ENCODE assay signal across 14 cellular contexts in the genomic region with DNA sequence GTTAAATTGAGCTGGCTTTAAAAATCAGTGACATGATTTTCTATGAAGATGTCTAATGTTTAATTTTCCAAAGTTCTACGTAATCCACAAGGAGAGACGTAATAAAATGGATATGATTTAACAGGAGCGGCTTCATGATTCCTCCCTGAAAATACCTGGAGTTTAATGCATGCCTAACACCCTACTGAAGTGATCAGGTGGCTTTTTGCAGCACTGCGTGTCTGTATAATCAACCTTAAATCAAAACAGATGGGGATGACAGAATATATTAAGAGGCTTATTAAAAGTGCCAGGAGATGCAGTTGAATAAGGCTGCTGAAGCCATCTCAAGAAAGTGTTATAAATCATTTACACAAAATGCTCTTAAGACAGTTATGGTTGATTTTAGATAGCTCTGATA.
DNase-seq lines count a peak whose midpoint lies in the region; ATAC-seq and TF ChIP-seq lines count a peak whose summit lies in the region.
"Had no signal": no experiment of that assay in that cellular context is flagged by ENCODE, and none has a peak within 500 bp of the region (broad histone marks: within the 10 kb centered on the region; RNA-seq: fewer than 3 reads in every experiment).

No MANE protein-coding gene starts in this region.

- H3K27me3 ChIP-seq in dorsolateral prefrontal cortex, result peaks cover 0 to 9% (median 0%) of the 10 kb centered on the region in 45 donors
- H3K27me3 ChIP-seq in neuronal stem cell (ENCODE audit: control insufficient read depth in 3 of 3, insufficient read depth in 3 of 3, low read depth in 1 of 3, low read length in 3 of 3), result no peaks in the 10 kb centered on the region
- H3K27me3 ChIP-seq in mesendoderm (ENCODE audit: insufficient read depth, low read length, poor library complexity), result no peaks in the 10 kb centered on the region

- no peak overlapping the region for H3K23ac ChIP-seq in neuronal stem cell (ENCODE audit: low read depth, low read length, poor library complexity)
- no peak overlapping the region for H3K23ac ChIP-seq in mesendoderm (ENCODE audit: low read length)

- peak overlapping the region in 10 of 59 donors; percentile 3 to 52 (median 20) for H3K27ac ChIP-seq in dorsolateral prefrontal cortex
- no peak overlapping the region for H3K27ac ChIP-seq in neuronal stem cell (replicated peaks; ENCODE audit: low read length)
- no peak overlapping the region for H3K27ac ChIP-seq in mesendoderm (ENCODE audit: low read depth, low read length)
- H3K27ac ChIP-seq: GM23248 had no signal

- H3K4ac ChIP-seq in neuronal stem cell (ENCODE audit: low read length) (no peak overlapping the region), mesendoderm (ENCODE audit: low read depth, low read length) (no peak overlapping the region)

- no peak overlapping the region for H3K4me2 ChIP-seq in neuronal stem cell (ENCODE audit: insufficient read depth, low read length, poor library complexity, severe bottlenecking)
- H3K4me2 ChIP-seq in mesendoderm (ENCODE audit: low read length), result no peak overlapping the region

- no peak for ATAC-seq in GM18498 (IDR thresholded peaks at IDR 0.05; ENCODE audit: unreplicated experiment)
- ATAC-seq in stimulated activated naive CD8-positive, alpha-beta T cell treated with anti-CD3 and anti-CD28 coated beads, Interleukin-15, Interleukin-2, amounts not matched to agents 100 U/mL and 50 U/mL, for 24 hours, result no peak

- whole genome bisulfite sequencing in neuronal stem cell (ENCODE audit: extremely low coverage in 2 of 2, insufficient read length in 2 of 2, insufficient replicate concordance in 1 of 2), 2 donors, result no CpG with 5 or more reads among the region's 4 CpGs
- WGBS in mesendoderm (ENCODE audit: extremely low coverage, insufficient coverage, low lambda C conversion rate), result no CpG with 5 or more reads among the region's 4 CpGs

- H3K56ac ChIP-seq in mesendoderm (ENCODE audit: low read length), result no peak overlapping the region

- H3K4me3 ChIP-seq in dorsolateral prefrontal cortex (peak overlapping the region in 53 of 59 donors; percentile 5 to 64 (median 43)), neuronal stem cell (ENCODE audit: low read length in 2 of 2) (no peak overlapping the region), mesendoderm (ENCODE audit: low read length) (no peak overlapping the region)
- H3K4me3 ChIP-seq: GM23248 had no signal

- H4K8ac ChIP-seq in neuronal stem cell (ENCODE audit: low read depth, low read length) (no peak overlapping the region), mesendoderm (ENCODE audit: low read depth, low read length) (no peak overlapping the region)

- H4K91ac ChIP-seq in neuronal stem cell (ENCODE audit: low read depth, low read length, poor library complexity), result no peak overlapping the region

- H3K9ac ChIP-seq in neuronal stem cell (ENCODE audit: low read depth, low read length, poor library complexity), result no peak overlapping the region
- H3K9ac ChIP-seq in mesendoderm (ENCODE audit: low read length), result no peak overlapping the region
- H3K9ac ChIP-seq: GM23248 had no signal

- H4K5ac ChIP-seq in mesendoderm (ENCODE audit: low read length), result no peak overlapping the region

- H3K4me1 ChIP-seq in neuronal stem cell (ENCODE audit: control insufficient read depth in 2 of 2, insufficient read depth in 1 of 2, low read depth in 1 of 2, low read length in 2 of 2), result peaks cover 3 to 4% of the 10 kb centered on the region in 2 donors
- no peaks in the 10 kb centered on the region for H3K4me1 ChIP-seq in mesendoderm (ENCODE audit: control insufficient read depth, low read depth, low read length)

- H3K14ac ChIP-seq in neuronal stem cell (ENCODE audit: low read length), result no peak overlapping the region

- DNase-seq in D341Med (ENCODE audit: low spot score) (peak; percentile 45), NCI-H524 (lab: John Stamatoyannopoulos, UW) (peak; percentile 50 to 72), dorsolateral prefrontal cortex (no peak), neuronal stem cell (ENCODE audit: low spot score) (no peak), mesendoderm (no peak)
- no peak for DNase-seq in stimulated activated naive CD8-positive, alpha-beta T cell treated with anti-CD3 and anti-CD28 coated beads, Interleukin-15, Interleukin-2, amounts not matched to agents 100 U/mL and 50 U/mL, for 24 hours
- DNase-seq: GM23248, KBM-7, MV-4-11, NCI-H1417 treated with DMSO at 0.1 percent for 48 hours, NCI-H2029 treated with DMSO at 0.1 percent for 48 hours, NCI-H2227 treated with DMSO at 0.1 percent for 48 hours, SIG-M5 had no signal

- no peak overlapping the region for H2AK5ac ChIP-seq in neuronal stem cell (ENCODE audit: low read depth, low read length)
- no peak overlapping the region for H2AK5ac ChIP-seq in mesendoderm (ENCODE audit: low read length)

- H3K18ac ChIP-seq in neuronal stem cell (ENCODE audit: low read length), result no peak overlapping the region
- H3K18ac ChIP-seq in mesendoderm (ENCODE audit: low read length), result no peak overlapping the region

- no peaks in the 10 kb centered on the region for H3K9me3 ChIP-seq in neuronal stem cell (replicated peaks in 1 of 2; ENCODE audit: control insufficient read depth in 2 of 2, insufficient read depth in 1 of 2, low read depth in 1 of 2, low read length in 2 of 2)

- peak overlapping the region; percentile 25 for H2AFZ ChIP-seq in neuronal stem cell (ENCODE audit: low read length)
- H2AFZ ChIP-seq: GM23248 had no signal

- H2BK12ac ChIP-seq in neuronal stem cell (ENCODE audit: low read length), result no peak overlapping the region

- H3K79me2 ChIP-seq in mesendoderm (ENCODE audit: control insufficient read depth, insufficient read depth, low read length), result no peaks in the 10 kb centered on the region

- H2BK120ac ChIP-seq in neuronal stem cell (ENCODE audit: low read depth, low read length) (no peak overlapping the region), mesendoderm (ENCODE audit: low read depth, low read length) (no peak overlapping the region)

- H2BK15ac ChIP-seq in neuronal stem cell (ENCODE audit: low read length) (no peak overlapping the region), mesendoderm (replicated peaks; ENCODE audit: low read depth) (no peak overlapping the region)

- H2BK5ac ChIP-seq in neuronal stem cell (ENCODE audit: low read length), result peak overlapping the region; percentile 15
- no peak overlapping the region for H2BK5ac ChIP-seq in mesendoderm (ENCODE audit: low read length)

- intact Hi-C loops in dorsolateral prefrontal cortex (cut with DNase I), result no loop called here

- H3K79me1 ChIP-seq in neuronal stem cell (ENCODE audit: low read depth, low read length) (no peaks in the 10 kb centered on the region), mesendoderm (ENCODE audit: low read length) (no peaks in the 10 kb centered on the region)

- H3K36me3 ChIP-seq in neuronal stem cell (replicated peaks in 1 of 2; ENCODE audit: control insufficient read depth in 2 of 2, insufficient read depth in 2 of 2, low read length in 2 of 2) (no peaks in the 10 kb centered on the region), mesendoderm (ENCODE audit: control insufficient read depth, insufficient read depth, low read length) (no peaks in the 10 kb centered on the region)

- TF ChIP-seq CTCF in dorsolateral prefrontal cortex (IDR thresholded peaks at IDR 0.05 in 54 of 56, conservative IDR thresholded peaks at IDR 0.05 in 2 of 56; ENCODE audit: low read depth in 1 of 56, partially characterized antibody in 56 of 56), result no peak

Comparison
In these comparisons a context has a peak if more than half of its experiments do, and no peak if none do; other contexts are left out.
1. DNase-seq: peak in D341Med (single experiment) and NCI-H524 (2 of 2); none in dorsolateral prefrontal cortex (0 of 10), neuronal stem cell (single experiment), mesendoderm (single experiment) and stimulated activated naive CD8-positive, alpha-beta T cell treated with anti-CD3 and anti-CD28 coated beads, Interleukin-15, Interleukin-2, amounts not matched to agents 100 U/mL and 50 U/mL, for 24 hours (single experiment).
2. H3K4me3 ChIP-seq: peak in dorsolateral prefrontal cortex (53 of 59); none in neuronal stem cell (0 of 2) and mesendoderm (single experiment).